In the genomic region with DNA sequence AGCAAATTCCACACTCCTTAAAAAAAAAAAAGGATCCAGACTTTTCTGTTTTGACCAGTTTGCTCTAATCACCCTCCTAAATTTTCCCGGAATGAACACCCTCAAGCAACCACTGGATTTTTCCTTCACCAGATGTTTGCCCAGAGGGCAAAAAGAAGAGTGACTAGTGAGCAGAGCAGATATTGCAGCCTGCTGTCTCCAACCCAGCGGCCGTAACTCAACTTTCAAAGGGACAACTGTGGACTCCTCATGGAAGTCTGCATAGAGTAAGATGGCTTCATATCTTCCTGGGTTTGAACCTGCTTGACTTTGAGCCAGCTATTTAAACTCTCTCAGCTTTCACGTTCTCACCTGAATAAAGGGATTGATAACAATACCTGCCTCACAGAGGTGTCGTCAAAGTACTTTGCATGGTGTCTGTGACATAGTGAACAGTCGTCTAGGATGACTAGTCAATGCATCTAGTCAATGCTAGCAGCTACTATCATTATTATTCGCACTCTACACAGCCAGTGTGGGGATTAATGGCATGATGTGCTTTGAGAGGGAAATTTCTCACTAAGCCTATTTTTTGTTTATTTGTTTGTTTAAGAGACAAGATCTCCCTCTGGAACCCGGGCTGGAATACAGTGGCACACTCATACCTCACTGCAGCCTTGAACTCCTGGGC, we compare ENCODE assay signal across 9 cellular contexts.
"Had no signal": no experiment of that assay in that cellular context is flagged by ENCODE, and none has a peak within 500 bp of the region (broad histone marks: within the 10 kb centered on the region; RNA-seq: fewer than 3 reads in every experiment).

No MANE protein-coding gene starts in this region.

- H3K36me3 Mint-ChIP-seq: activated naive CD4-positive, alpha-beta T cell treated with anti-CD3 and anti-CD28 coated beads, Interleukin-2, amount 50 U/mL, for 72 hours; immature natural killer cell had no signal

- H3K9me3 ChIP-seq: stomach had no signal

- H3K27ac Mint-ChIP-seq: activated B cell treated with CpG ODN at 0.5 μM for 24 hours; activated T-cell treated with anti-CD3 and anti-CD28 coated beads, Interleukin-2, amount 50 U/mL, for 24 hours; immature natural killer cell had no signal

- H3K27ac ChIP-seq: dorsolateral prefrontal cortex had no signal

- H3K4me3 Mint-ChIP-seq: activated B cell treated with CpG ODN at 0.5 μM for 24 hours; activated T-cell treated with anti-CD3 and anti-CD28 coated beads, Interleukin-2, amount 50 U/mL, for 24 hours; immature natural killer cell; nephron had no signal

- H3K27me3 ChIP-seq: dorsolateral prefrontal cortex, stomach had no signal

- H3K36me3 ChIP-seq: stomach had no signal

- H3K27me3 Mint-ChIP-seq: activated B cell treated with CpG ODN at 0.5 μM for 24 hours; activated T-cell treated with anti-CD3 and anti-CD28 coated beads, Interleukin-2, amount 50 U/mL, for 24 hours had no signal

- H3K4me1 Mint-ChIP-seq: activated B cell treated with CpG ODN at 0.5 μM for 24 hours, immature natural killer cell had no signal

- H3K4me3 ChIP-seq: dorsolateral prefrontal cortex, stomach had no signal

- ATAC-seq: activated naive CD4-positive, alpha-beta T cell treated with anti-CD3 and anti-CD28 coated beads, Interleukin-2, amount 50 U/mL, for 72 hours had no signal

- H3K9me3 Mint-ChIP-seq: activated B cell treated with CpG ODN at 0.5 μM for 24 hours; activated naive CD4-positive, alpha-beta T cell treated with anti-CD3 and anti-CD28 coated beads, Interleukin-2, amount 50 U/mL, for 72 hours; activated T-cell treated with anti-CD3 and anti-CD28 coated beads, Interleukin-2, amount 50 U/mL, for 24 hours; immature natural killer cell; nephron had no signal

- DNase-seq: activated B cell treated with CpG ODN at 0.5 μM for 24 hours; activated effector memory CD4-positive, alpha-beta T cell treated with anti-CD3 and anti-CD28 coated beads, Interleukin-2, amount 50 U/mL, for 16 hours; activated T-cell treated with anti-CD3 and anti-CD28 coated beads, Interleukin-2, amount 50 U/mL, for 24 hours; dorsolateral prefrontal cortex; immature natural killer cell; left colon; stomach had no signal
